22 cellular contexts compared by ENCODE assay signal in the genomic region with DNA sequence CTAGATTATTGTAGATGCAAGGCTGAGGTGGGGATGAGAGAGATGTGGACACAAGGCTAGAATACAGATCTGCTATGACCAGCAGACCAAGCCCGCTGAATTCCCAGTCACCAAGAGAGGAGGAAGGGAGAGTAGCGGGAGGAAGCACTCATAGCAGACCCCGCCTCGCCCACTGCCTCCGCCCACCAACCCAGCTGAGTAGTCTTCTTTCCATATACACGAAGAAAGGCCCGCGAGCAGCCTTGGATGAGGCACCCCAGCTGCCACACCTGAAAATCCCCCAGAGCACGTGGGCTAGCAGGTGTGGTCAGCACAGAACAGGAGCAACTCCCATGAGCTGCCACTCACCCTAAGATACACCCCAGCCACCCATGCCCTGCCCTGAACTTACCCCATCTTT. TPM values are rescaled to one million over a fixed set of nuclear protein-coding genes. Genes with fewer than 3 reads are reported as not detected.
DNase-seq lines count a peak whose midpoint lies in the region; ATAC-seq and TF ChIP-seq lines count a peak whose summit lies in the region.
"Had no signal": no experiment of that assay in that cellular context is flagged by ENCODE, and none has a peak within 500 bp of the region (broad histone marks: within the 10 kb centered on the region; RNA-seq: fewer than 3 reads in every experiment).

No MANE protein-coding gene starts in this region.

- no peaks in the 10 kb centered on the region for H3K4me1 Mint-ChIP-seq in activated T-helper 17 cell treated with anti-CD3 and anti-CD28 coated beads, Interleukin-2, amount 50 U/mL, for 72 hours
- H3K4me1 Mint-ChIP-seq in stimulated activated effector memory CD8-positive, alpha-beta T cell treated with anti-CD3 and anti-CD28 coated beads, Interleukin-12 subunit alpha, Interleukin-12 subunit beta, amount 100 ng/mL, for 72 hours: peaks cover 7% of the 10 kb centered on the region
- H3K4me1 Mint-ChIP-seq: B cell, H9 had no signal

- H3K9me3 ChIP-seq in gastroesophageal sphincter: no peaks in the 10 kb centered on the region
- H3K9me3 ChIP-seq: BLaER1 treated with 17β-estradiol and CSF1 and Interleukin-3, amounts not matched to agents 10 nM and 100 nM had no signal

- TF ChIP-seq POLR2A in gastroesophageal sphincter (IDR thresholded peaks at IDR 0.05): no peak

- no peak for TF ChIP-seq CTCF in gastroesophageal sphincter (IDR thresholded peaks at IDR 0.05)

- no peaks in the 10 kb centered on the region for H3K4me1 ChIP-seq in gastroesophageal sphincter
- H3K4me1 ChIP-seq: BLaER1 treated with 17β-estradiol and CSF1 and Interleukin-3, amounts not matched to agents 10 nM and 100 nM had no signal

- no peak overlapping the region for H3K4me3 ChIP-seq in gastroesophageal sphincter
- H3K4me3 ChIP-seq: BLaER1 treated with 17β-estradiol and CSF1 and Interleukin-3, amounts not matched to agents 10 nM and 100 nM; GM12878 had no signal

- TF ChIP-seq EP300 in gastroesophageal sphincter (IDR thresholded peaks at IDR 0.05): no peak

- H3K27ac ChIP-seq in gastroesophageal sphincter: no peak overlapping the region
- H3K27ac ChIP-seq: BLaER1 treated with 17β-estradiol and CSF1 and Interleukin-3, amounts not matched to agents 10 nM and 100 nM; HL-60 had no signal

- no peaks in the 10 kb centered on the region for H3K27me3 ChIP-seq in gastroesophageal sphincter
- H3K27me3 ChIP-seq: BLaER1 treated with 17β-estradiol and CSF1 and Interleukin-3, amounts not matched to agents 10 nM and 100 nM had no signal

- no peak for ATAC-seq in activated T-helper 17 cell treated with anti-CD3 and anti-CD28 coated beads, Interleukin-2, amount 50 U/mL, for 72 hours (replicated peaks)
- peak; percentile 15 for ATAC-seq in left colon
- no peak for ATAC-seq in stimulated activated effector memory CD8-positive, alpha-beta T cell treated with anti-CD3 and anti-CD28 coated beads, Interleukin-12 subunit alpha, Interleukin-12 subunit beta, amount 100 ng/mL, for 72 hours
- no peak for ATAC-seq in GM19395 (IDR thresholded peaks at IDR 0.05; ENCODE audit: unreplicated experiment)
- no peak for ATAC-seq in gastroesophageal sphincter
- ATAC-seq: CD8-positive, alpha-beta T cell; GM12878 had no signal

- H3K36me3 ChIP-seq in gastroesophageal sphincter: peaks cover 2 to 100% of the 10 kb centered on the region in 2 donors

- DNase-seq in D341Med (ENCODE audit: low spot score): peak; percentile 15
- no peak for DNase-seq in left colon
- DNase-seq in stimulated activated effector memory CD8-positive, alpha-beta T cell treated with anti-CD3 and anti-CD28 coated beads, Interleukin-12 subunit alpha, Interleukin-12 subunit beta, amount 100 ng/mL, for 72 hours (ENCODE audit: low spot score in 2 of 2): no peak
- no peak for DNase-seq in stimulated activated CD4-positive, alpha-beta T cell treated with anti-CD3 and anti-CD28 coated beads, Interleukin-15, amount 100 ng/mL, for 24 hours
- DNase-seq: Calu3; CD8-positive, alpha-beta T cell; DMS 273 treated with DMSO at 0.1 percent for 48 hours; DMS53; DND-41; EL; H9 had no signal

- H3K4me3 Mint-ChIP-seq in activated T-helper 17 cell treated with anti-CD3 and anti-CD28 coated beads, Interleukin-2, amount 50 U/mL, for 72 hours: no peak overlapping the region
- H3K4me3 Mint-ChIP-seq in stimulated activated effector memory CD8-positive, alpha-beta T cell treated with anti-CD3 and anti-CD28 coated beads, Interleukin-12 subunit alpha, Interleukin-12 subunit beta, amount 100 ng/mL, for 72 hours: no peak overlapping the region
- H3K4me3 Mint-ChIP-seq: B cell; CD8-positive, alpha-beta T cell; H9 had no signal

- no peaks in the 10 kb centered on the region for H3K27me3 Mint-ChIP-seq in activated T-helper 17 cell treated with anti-CD3 and anti-CD28 coated beads, Interleukin-2, amount 50 U/mL, for 72 hours
- H3K27me3 Mint-ChIP-seq: B cell had no signal

- intact Hi-C loops in left colon (cut with DNase I, micrococcal nuclease): no loop called here

- peaks cover 98% of the 10 kb centered on the region for H3K36me3 Mint-ChIP-seq in activated T-helper 17 cell treated with anti-CD3 and anti-CD28 coated beads, Interleukin-2, amount 50 U/mL, for 72 hours (ENCODE audit: low read depth)
- peaks cover 100% of the 10 kb centered on the region for H3K36me3 Mint-ChIP-seq in stimulated activated effector memory CD8-positive, alpha-beta T cell treated with anti-CD3 and anti-CD28 coated beads, Interleukin-12 subunit alpha, Interleukin-12 subunit beta, amount 100 ng/mL, for 72 hours

- peak overlapping the region; percentile 59 for H3K27ac Mint-ChIP-seq in activated T-helper 17 cell treated with anti-CD3 and anti-CD28 coated beads, Interleukin-2, amount 50 U/mL, for 72 hours
- peak overlapping the region; percentile 2 for H3K27ac Mint-ChIP-seq in stimulated activated effector memory CD8-positive, alpha-beta T cell treated with anti-CD3 and anti-CD28 coated beads, Interleukin-12 subunit alpha, Interleukin-12 subunit beta, amount 100 ng/mL, for 72 hours
- H3K27ac Mint-ChIP-seq: B cell; CD8-positive, alpha-beta T cell; H9 had no signal

- 77 to 85% methylated on average over 6 to 8 of the region's 9 CpGs for WGBS in gastroesophageal sphincter (ENCODE audit: low coverage in 1 of 2), 2 donors

- no peaks in the 10 kb centered on the region for H3K9me3 Mint-ChIP-seq in activated T-helper 17 cell treated with anti-CD3 and anti-CD28 coated beads, Interleukin-2, amount 50 U/mL, for 72 hours
- no peaks in the 10 kb centered on the region for H3K9me3 Mint-ChIP-seq in stimulated activated effector memory CD8-positive, alpha-beta T cell treated with anti-CD3 and anti-CD28 coated beads, Interleukin-12 subunit alpha, Interleukin-12 subunit beta, amount 100 ng/mL, for 72 hours
- H3K9me3 Mint-ChIP-seq: CD8-positive, alpha-beta T cell; H9 had no signal

RNA-seq across cellular contexts. Expression of gene H2BK1, which starts 7.9 kb away (rescaled TPM):
- 1 to 10 TPM in 1 of 2 donors, not detected in 1; 1.2 TPM for total RNA-seq in activated T-helper 17 cell treated with anti-CD3 and anti-CD28 coated beads, Interleukin-2, amount 50 U/mL, for 72 hours
- total RNA-seq in left colon (not detected), gastroesophageal sphincter (not detected)
- total RNA-seq: A172, Calu3, G401, H1, H9, HT1080 had no signal

RNA-seq across cellular contexts. Expression of gene ABCF2, which starts 8.8 kb away (rescaled TPM):
- total RNA-seq in activated T-helper 17 cell treated with anti-CD3 and anti-CD28 coated beads, Interleukin-2, amount 50 U/mL, for 72 hours: 10 to 100 TPM; 26.9 to 55.2 TPM
- total RNA-seq in left colon: 10 to 100 TPM; 27.9 to 28.0 TPM
- 10 to 100 TPM; 30.5 to 43.1 (median 36.5) TPM for total RNA-seq in gastroesophageal sphincter

RNA-seq across cellular contexts. Expression of gene CHPF2, which starts 14.1 kb away (rescaled TPM):
- total RNA-seq in activated T-helper 17 cell treated with anti-CD3 and anti-CD28 coated beads, Interleukin-2, amount 50 U/mL, for 72 hours: 10 to 100 TPM; 31.3 to 36.3 TPM
- total RNA-seq in left colon (10 to 100 TPM; 46.8 to 48.8 TPM), gastroesophageal sphincter (10 to 100 TPM; 18.0 to 38.1 (median 25.7) TPM)

RNA-seq across cellular contexts. Expression of gene SMARCD3, which starts 30.3 kb away (rescaled TPM):
- 10 to 100 TPM in 1 of 2 donors, 1 to 10 TPM in 1; 1.3 to 11.8 TPM for total RNA-seq in activated T-helper 17 cell treated with anti-CD3 and anti-CD28 coated beads, Interleukin-2, amount 50 U/mL, for 72 hours
- total RNA-seq in left colon (1 to 10 TPM; 4.3 to 9.8 TPM), gastroesophageal sphincter (10 to 100 TPM; 23.6 to 45.1 (median 39.8) TPM)
- total RNA-seq: B cell had no signal

RNA-seq across cellular contexts. Expression of gene ASB10, which starts 31.1 kb away (rescaled TPM):
- total RNA-seq in activated T-helper 17 cell treated with anti-CD3 and anti-CD28 coated beads, Interleukin-2, amount 50 U/mL, for 72 hours: not detected
- total RNA-seq in left colon: not detected
- not detected for total RNA-seq in gastroesophageal sphincter
- total RNA-seq: A172; B cell; Calu3; CD8-positive, alpha-beta T cell; G401; GM12878; H1; H9; HT1080 had no signal
